Comparison of ENCODE assay signal across 25 cellular contexts in genomic region chr12:54265364-54265812, GRCh38. TPM values are rescaled to one million over a fixed set of nuclear protein-coding genes. Genes with fewer than 3 reads are reported as not detected.
DNase-seq lines count a peak whose midpoint lies in the region; ATAC-seq and TF ChIP-seq lines count a peak whose summit lies in the region.
"Had no signal": no experiment of that assay in that cellular context is flagged by ENCODE, and none has a peak within 500 bp of the region (broad histone marks: within the 10 kb centered on the region; RNA-seq: fewer than 3 reads in every experiment).

No MANE protein-coding gene starts in this region.

- H3K4me1 ChIP-seq in endodermal cell (ENCODE audit: control insufficient read depth, insufficient read depth, low read length): peaks cover 14% of the 10 kb centered on the region
- H3K4me1 ChIP-seq: ascending aorta, colonic mucosa had no signal

- peak overlapping the region; percentile 41 for H3K4me3 ChIP-seq in endodermal cell (ENCODE audit: low read length)
- H3K4me3 ChIP-seq: ascending aorta, colonic mucosa, right atrium auricular region, smooth muscle cell had no signal

- TF ChIP-seq CTCF in endodermal cell (conservative IDR thresholded peaks at IDR 0.05) (no peak), progenitor cell of endocrine pancreas (IDR thresholded peaks at IDR 0.05; ENCODE audit: unreplicated experiment) (no peak), GM10266 (IDR thresholded peaks at IDR 0.05; ENCODE audit: control insufficient read depth, insufficient read depth, low read depth, missing control alignments) (no peak), GM13977 (IDR thresholded peaks at IDR 0.05; ENCODE audit: extremely low read depth, insufficient read depth, missing control alignments) (no peak)

- no peak for DNase-seq in activated T-cell treated with anti-CD3 and anti-CD28 coated beads, Interleukin-2, amount 50 U/mL, for 72 hours
- no peak for DNase-seq in activated T-cell treated with anti-CD3 and anti-CD28 coated beads, Interleukin-2, amount 50 U/mL, for 1 hour
- peak; percentile 87 for DNase-seq in NCI-H69 (lab: John Stamatoyannopoulos, UW)
- DNase-seq in endodermal cell: no peak
- no peak for DNase-seq in progenitor cell of endocrine pancreas (ENCODE audit: low spot score, unreplicated experiment)
- no peak for DNase-seq in GM10266 (ENCODE audit: extremely low spot score)
- no peak for DNase-seq in GM13977 (ENCODE audit: low spot score)
- DNase-seq: activated CD4-positive, alpha-beta T cell treated with anti-CD3 and anti-CD28 coated beads for 48 hours; activated effector memory CD4-positive, alpha-beta T cell treated with anti-CD3 and anti-CD28 coated beads, Interleukin-2, amount 50 U/mL, for 16 hours; activated naive CD8-positive, alpha-beta T cell treated with anti-CD3 and anti-CD28 coated beads, Interleukin-2, amount 10 ng/mL, durations not matched to agents 7 days and 5 days; CD4-positive, alpha-beta memory T cell; colonic mucosa; effector CD8-positive, alpha-beta T cell; NCI-H187 treated with DMSO at 0.1 percent for 48 hours; NCI-H526 treated with DMSO at 0.1 percent for 48 hours; SHP77 treated with DMSO at 0.1 percent for 48 hours; stimulated activated naive CD4-positive, alpha-beta T cell treated with Interleukin-2 at 50 U/mL for 16 hours; WERI-Rb-1 had no signal

- ATAC-seq in activated T-cell treated with anti-CD3 and anti-CD28 coated beads, Interleukin-2, amount 50 U/mL, for 72 hours (replicated peaks in 1 of 2): no peak
- no peak for ATAC-seq in HG02798 (IDR thresholded peaks at IDR 0.05; ENCODE audit: poor library complexity, unreplicated experiment)
- ATAC-seq: left lobe of liver had no signal

- peak overlapping the region in 1 of 2 donors; percentile 20 for H3K4me3 Mint-ChIP-seq in activated T-cell treated with anti-CD3 and anti-CD28 coated beads, Interleukin-2, amount 50 U/mL, for 72 hours
- H3K4me3 Mint-ChIP-seq in endodermal cell: no peak overlapping the region
- no peak overlapping the region for H3K4me3 Mint-ChIP-seq in progenitor cell of endocrine pancreas (ENCODE audit: low read depth)
- H3K4me3 Mint-ChIP-seq: activated naive CD8-positive, alpha-beta T cell treated with anti-CD3 and anti-CD28 coated beads, Interleukin-2, amount 10 ng/mL, durations not matched to agents 7 days and 5 days; CD4-positive, alpha-beta memory T cell; memory B cell had no signal

- no peaks in the 10 kb centered on the region for H3K9me3 Mint-ChIP-seq in activated T-cell treated with anti-CD3 and anti-CD28 coated beads, Interleukin-2, amount 50 U/mL, for 72 hours
- H3K9me3 Mint-ChIP-seq in endodermal cell (no peaks in the 10 kb centered on the region), progenitor cell of endocrine pancreas (ENCODE audit: low read depth) (no peaks in the 10 kb centered on the region)
- H3K9me3 Mint-ChIP-seq: activated naive CD8-positive, alpha-beta T cell treated with anti-CD3 and anti-CD28 coated beads, Interleukin-2, amount 10 ng/mL, durations not matched to agents 7 days and 5 days; CD4-positive, alpha-beta memory T cell; memory B cell had no signal

- peaks cover 4 to 6% of the 10 kb centered on the region in 2 donors for H3K36me3 Mint-ChIP-seq in activated T-cell treated with anti-CD3 and anti-CD28 coated beads, Interleukin-2, amount 50 U/mL, for 72 hours (ENCODE audit: insufficient read depth in 2 of 2)
- H3K36me3 Mint-ChIP-seq in endodermal cell (ENCODE audit: low read depth) (peaks cover 9% of the 10 kb centered on the region), progenitor cell of endocrine pancreas (ENCODE audit: insufficient read depth) (peaks cover 8% of the 10 kb centered on the region)
- H3K36me3 Mint-ChIP-seq: memory B cell had no signal

- WGBS in endodermal cell (ENCODE audit: insufficient coverage in 1 of 2, insufficient read length in 1 of 2), 2 experiments: 85 to 100% methylated on average over 2 to 4 of the region's 4 CpGs

- peak overlapping the region; percentile 78 for H3K27ac Mint-ChIP-seq in activated T-cell treated with anti-CD3 and anti-CD28 coated beads, Interleukin-2, amount 50 U/mL, for 72 hours
- H3K27ac Mint-ChIP-seq in endodermal cell: peak overlapping the region; percentile 5
- H3K27ac Mint-ChIP-seq in progenitor cell of endocrine pancreas: peak overlapping the region; percentile 73
- H3K27ac Mint-ChIP-seq: activated naive CD8-positive, alpha-beta T cell treated with anti-CD3 and anti-CD28 coated beads, Interleukin-2, amount 10 ng/mL, durations not matched to agents 7 days and 5 days; memory B cell had no signal

- H3K27me3 Mint-ChIP-seq in activated T-cell treated with anti-CD3 and anti-CD28 coated beads, Interleukin-2, amount 50 U/mL, for 72 hours (ENCODE audit: low read depth): no peaks in the 10 kb centered on the region
- H3K27me3 Mint-ChIP-seq in endodermal cell (ENCODE audit: insufficient read depth) (no peaks in the 10 kb centered on the region), progenitor cell of endocrine pancreas (no peaks in the 10 kb centered on the region)
- H3K27me3 Mint-ChIP-seq: activated naive CD8-positive, alpha-beta T cell treated with anti-CD3 and anti-CD28 coated beads, Interleukin-2, amount 10 ng/mL, durations not matched to agents 7 days and 5 days; CD4-positive, alpha-beta memory T cell; memory B cell had no signal

- no peak overlapping the region for H3K27ac ChIP-seq in endodermal cell (ENCODE audit: low read depth, low read length)
- H3K27ac ChIP-seq: ascending aorta, colonic mucosa, HL-60, right atrium auricular region, WERI-Rb-1 had no signal

- in situ Hi-C loops in GM13977 (cut with MboI; ENCODE audit: low pct_unique_long_range_greater_than_20kb, low sequenced_read_pairs, unreplicated experiment): no loop called here

- no peaks in the 10 kb centered on the region for H3K27me3 ChIP-seq in endodermal cell (ENCODE audit: control insufficient read depth, insufficient read depth, low read length, poor library complexity, severe bottlenecking)
- H3K27me3 ChIP-seq: ascending aorta, colonic mucosa, right atrium auricular region had no signal

- no peaks in the 10 kb centered on the region for H3K9me3 ChIP-seq in endodermal cell (ENCODE audit: control insufficient read depth, low read length)
- H3K9me3 ChIP-seq: ascending aorta, colonic mucosa, right atrium auricular region had no signal

- no peak overlapping the region for H3K9ac ChIP-seq in endodermal cell (ENCODE audit: extremely low read depth, low read length, poor library complexity, severe bottlenecking)

- peaks cover 8% of the 10 kb centered on the region for H3K36me3 ChIP-seq in endodermal cell (ENCODE audit: control insufficient read depth, insufficient read depth, low read length)
- H3K36me3 ChIP-seq: ascending aorta, colonic mucosa, right atrium auricular region, WERI-Rb-1 had no signal

- H3K4me1 Mint-ChIP-seq in activated T-cell treated with anti-CD3 and anti-CD28 coated beads, Interleukin-2, amount 50 U/mL, for 72 hours (ENCODE audit: low read depth): peaks cover 49% of the 10 kb centered on the region
- H3K4me1 Mint-ChIP-seq in endodermal cell (peaks cover 27% of the 10 kb centered on the region), progenitor cell of endocrine pancreas (ENCODE audit: low read depth) (peaks cover 20% of the 10 kb centered on the region)
- H3K4me1 Mint-ChIP-seq: memory B cell had no signal

RNA-seq across cellular contexts. Expression of gene CBX5, which starts 14.5 kb away (rescaled TPM):
- 100 to 1,000 TPM in 1 of 2 donors, 10 to 100 TPM in 1; 89.4 to 108 TPM for total RNA-seq in activated T-cell treated with anti-CD3 and anti-CD28 coated beads, Interleukin-2, amount 50 U/mL, for 72 hours
- total RNA-seq in endodermal cell: 100 to 1,000 TPM; 230 to 341 TPM
- 106 TPM for polyA plus RNA-seq in endodermal cell (2013, experiment 1 of 2)
- 117 TPM for polyA plus RNA-seq in endodermal cell (2013, experiment 2 of 2)
- total RNA-seq in progenitor cell of endocrine pancreas: 261 and 271 TPM in 2 replicates

RNA-seq across cellular contexts. Expression of gene HNRNPA1, which starts 15.1 kb away (rescaled TPM):
- total RNA-seq in activated T-cell treated with anti-CD3 and anti-CD28 coated beads, Interleukin-2, amount 50 U/mL, for 72 hours: 1,000 to 10,000 TPM; 1,863 to 1,950 TPM
- total RNA-seq in endodermal cell (1,000 to 10,000 TPM; 2,414 to 2,488 TPM), progenitor cell of endocrine pancreas (2,514 and 2,551 TPM in 2 replicates)
- polyA plus RNA-seq in endodermal cell (2013, experiment 1 of 2): 3,140 TPM
- polyA plus RNA-seq in endodermal cell (2013, experiment 2 of 2): 2,763 TPM

RNA-seq across cellular contexts. Expression of gene NFE2, which starts 35.4 kb away (rescaled TPM):
- total RNA-seq in activated T-cell treated with anti-CD3 and anti-CD28 coated beads, Interleukin-2, amount 50 U/mL, for 72 hours: under 1 TPM in 1 of 2 donors, not detected in 1; 0.19 TPM
- 1 to 10 TPM; 2.7 TPM for total RNA-seq in endodermal cell
- 1.8 TPM for polyA plus RNA-seq in endodermal cell (2013, experiment 1 of 2)
- polyA plus RNA-seq in endodermal cell (2013, experiment 2 of 2): 1.6 TPM
- total RNA-seq in progenitor cell of endocrine pancreas: 17.2 and 17.9 TPM in 2 replicates
- total RNA-seq: activated naive CD8-positive, alpha-beta T cell treated with anti-CD3 and anti-CD28 coated beads, Interleukin-2, amount 10 ng/mL, durations not matched to agents 7 days and 5 days; ascending aorta; CD4-positive, alpha-beta memory T cell had no signal

RNA-seq across cellular contexts. Expression of gene COPZ1, which starts 59.5 kb away (rescaled TPM):
- 100 to 1,000 TPM; 124 to 135 TPM for total RNA-seq in activated T-cell treated with anti-CD3 and anti-CD28 coated beads, Interleukin-2, amount 50 U/mL, for 72 hours
- total RNA-seq in endodermal cell: 100 to 1,000 TPM; 153 to 183 TPM
- 138 TPM for polyA plus RNA-seq in endodermal cell (2013, experiment 1 of 2)
- polyA plus RNA-seq in endodermal cell (2013, experiment 2 of 2): 134 TPM
- 165 and 173 TPM in 2 replicates for total RNA-seq in progenitor cell of endocrine pancreas

Comparison
In these comparisons a context has a peak if more than half of its experiments do, and no peak if none do; other contexts are left out.
1. H3K27ac Mint-ChIP-seq: peak in every context shown above with its lines; median percentile 78 in activated T-cell treated with anti-CD3 and anti-CD28 coated beads, Interleukin-2, amount 50 U/mL, for 72 hours; 73 in progenitor cell of endocrine pancreas; 5 in endodermal cell.